Comparison of ENCODE assay signal across 1 cellular context in the genomic region with DNA sequence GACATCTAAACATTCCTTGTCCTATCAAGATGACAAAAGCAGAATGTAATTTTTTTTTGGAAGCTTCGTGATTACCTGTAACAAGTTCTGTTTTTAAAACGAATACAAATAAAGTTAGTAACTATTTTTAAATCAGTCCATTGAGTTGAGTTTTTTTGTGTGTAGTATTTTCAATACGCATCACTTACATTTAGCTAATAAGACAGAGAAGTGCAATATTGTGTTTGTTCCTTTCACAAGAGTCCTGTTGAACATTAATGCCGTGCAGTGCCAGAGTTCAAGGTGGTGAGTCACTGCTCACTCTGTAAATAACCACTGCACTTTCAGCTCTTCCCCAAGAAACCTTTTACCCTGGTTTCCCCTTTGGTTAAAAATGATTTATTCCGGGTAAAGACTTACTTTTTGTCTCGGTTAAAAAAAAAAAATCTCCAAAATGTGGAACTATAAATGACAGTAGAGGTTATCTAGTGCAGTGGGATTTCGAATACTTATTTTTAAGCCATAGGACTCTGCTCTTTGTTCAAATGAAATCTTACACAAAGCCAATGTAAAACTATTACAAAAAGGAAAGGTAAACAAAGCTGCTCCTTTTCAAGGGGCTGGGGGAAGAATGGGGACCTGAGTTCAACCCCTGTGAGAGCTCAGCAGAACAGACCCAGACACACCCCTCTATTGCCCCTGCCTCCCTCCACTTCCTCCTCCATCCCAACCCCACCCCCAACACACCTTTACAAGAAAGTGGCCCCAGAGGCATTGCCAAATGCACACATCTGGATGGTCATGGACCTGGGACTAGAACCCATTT.
A peak's percentile ranks its signal among the peaks of the same experiment; 100 is the strongest.
TF ChIP-seq lines count a peak whose summit lies in the region.

No MANE protein-coding gene starts in this region.

TF ChIP-seq in HepG2, 621 proteins besides CTCF, POLR2A, EP300 and RAD21 (continued from another document and continues in another):
- TF ChIP-seq ZNF468 (CRISPR knock-in tag; IDR thresholded peaks at IDR 0.05) (no peak), KLF9 (CRISPR knock-in tag; IDR thresholded peaks at IDR 0.05; ENCODE audit: low read depth) (no peak), FOXK1 (CRISPR knock-in tag; IDR thresholded peaks at IDR 0.05; ENCODE audit: borderline replicate concordance, low read depth) (peak; percentile 45; the same call in 1 of the 2 replicates), FOXC1 (CRISPR knock-in tag; IDR thresholded peaks at IDR 0.05; ENCODE audit: borderline replicate concordance) (no peak), ZNF17 (CRISPR knock-in tag; IDR thresholded peaks at IDR 0.05) (no peak), KDM6A (CRISPR knock-in tag; IDR thresholded peaks at IDR 0.05; ENCODE audit: low read depth) (peak; percentile 92), NFKBIZ (CRISPR knock-in tag; IDR thresholded peaks at IDR 0.05) (no peak), KDM3A (CRISPR knock-in tag; IDR thresholded peaks at IDR 0.05; ENCODE audit: low read depth) (0 out of 2 replicates have a peak, but pooled peaks have one; percentile 28), ZNF205 (CRISPR knock-in tag; IDR thresholded peaks at IDR 0.05) (peak; percentile 39; the same call in 1 of the 2 replicates), NR0B2 (CRISPR knock-in tag; IDR thresholded peaks at IDR 0.05) (no peak), PHF5A (CRISPR knock-in tag; IDR thresholded peaks at IDR 0.05; ENCODE audit: low read depth, unreplicated experiment) (peak; percentile 39), ZKSCAN5 (CRISPR knock-in tag; IDR thresholded peaks at IDR 0.05) (no peak), KLF13 (CRISPR knock-in tag; IDR thresholded peaks at IDR 0.05) (no peak), TBX3 (IDR thresholded peaks at IDR 0.05; ENCODE audit: borderline replicate concordance) (peak; percentile 47; the same call in 1 of the 2 replicates), STAG1 (CRISPR knock-in tag; IDR thresholded peaks at IDR 0.05) (no peak), MYNN (CRISPR knock-in tag; IDR thresholded peaks at IDR 0.05; ENCODE audit: low read depth) (no peak), SOX5 (CRISPR knock-in tag; IDR thresholded peaks at IDR 0.05; ENCODE audit: borderline replicate concordance) (peak; percentile 78), THAP11 (CRISPR knock-in tag; IDR thresholded peaks at IDR 0.05) (peak; percentile 58), MED1 (CRISPR knock-in tag; IDR thresholded peaks at IDR 0.05) (peak; percentile 76; the same call in 1 of the 2 replicates), ISL2 (CRISPR knock-in tag; IDR thresholded peaks at IDR 0.05) (peak; percentile 81), MEIS1 (CRISPR knock-in tag; IDR thresholded peaks at IDR 0.05; ENCODE audit: borderline replicate concordance) (no peak), GATAD1 (CRISPR knock-in tag; IDR thresholded peaks at IDR 0.05) (peak; percentile 22; the same call in 1 of the 2 replicates), HMG20B (CRISPR knock-in tag; conservative IDR thresholded peaks at IDR 0.05) (peak; percentile 52; the same call in 1 of the 2 replicates), ZNF331 (CRISPR knock-in tag; IDR thresholded peaks at IDR 0.05) (peak; percentile 43; the same call in 1 of the 2 replicates), ZNF567 (CRISPR knock-in tag; IDR thresholded peaks at IDR 0.05; ENCODE audit: borderline replicate concordance) (no peak), RBFOX2 (IDR thresholded peaks at IDR 0.05; ENCODE audit: low read depth, low read length) (peak; percentile 32; the same call in 1 of the 2 replicates), MXD4 (CRISPR knock-in tag; IDR thresholded peaks at IDR 0.05) (no peak), ZEB1 (IDR thresholded peaks at IDR 0.05; ENCODE audit: insufficient replicate concordance, low read depth) (peak; percentile 59), IRX3 (CRISPR knock-in tag; IDR thresholded peaks at IDR 0.05; ENCODE audit: borderline replicate concordance, low read depth) (no peak), ZNF607 (CRISPR knock-in tag; IDR thresholded peaks at IDR 0.05; ENCODE audit: borderline replicate concordance) (no peak; the same call in 1 of the 2 replicates), SRSF9 (IDR thresholded peaks at IDR 0.05; ENCODE audit: borderline replicate concordance, insufficient read depth, low read depth, low read length, poor library complexity, severe bottlenecking) (no peak), ZNF441 (CRISPR knock-in tag; IDR thresholded peaks at IDR 0.05; ENCODE audit: borderline replicate concordance) (no peak), TBP (CRISPR knock-in tag; IDR thresholded peaks at IDR 0.05) (no peak), CREB1 (IDR thresholded peaks at IDR 0.05) (0 out of 2 replicates have a peak, but pooled peaks have one; percentile 16), CREB1 (CRISPR knock-in tag; IDR thresholded peaks at IDR 0.05) (peak; percentile 63), PITX1 (CRISPR knock-in tag; IDR thresholded peaks at IDR 0.05) (peak; percentile 59; the same call in 1 of the 2 replicates), BORCS8-MEF2B (CRISPR knock-in tag; IDR thresholded peaks at IDR 0.05) (no peak), SMAD9 (CRISPR knock-in tag; IDR thresholded peaks at IDR 0.05) (no peak), MAFF (IDR thresholded peaks at IDR 0.05; ENCODE audit: low read depth, low read length) (no peak), MTF1 (CRISPR knock-in tag; IDR thresholded peaks at IDR 0.05) (no peak), DDIT3 (CRISPR knock-in tag; IDR thresholded peaks at IDR 0.05) (no peak), ZBTB10 (CRISPR knock-in tag; IDR thresholded peaks at IDR 0.05; ENCODE audit: borderline replicate concordance) (no peak), IRF2 (CRISPR knock-in tag; IDR thresholded peaks at IDR 0.05) (peak; percentile 26; the same call in 1 of the 2 replicates), ZSCAN22 (CRISPR knock-in tag; IDR thresholded peaks at IDR 0.05) (no peak), ZNF20 (CRISPR knock-in tag; IDR thresholded peaks at IDR 0.05) (no peak), ARID5B (CRISPR knock-in tag; IDR thresholded peaks at IDR 0.05) (peak; percentile 97)
- TF ChIP-seq, protein P1, sequence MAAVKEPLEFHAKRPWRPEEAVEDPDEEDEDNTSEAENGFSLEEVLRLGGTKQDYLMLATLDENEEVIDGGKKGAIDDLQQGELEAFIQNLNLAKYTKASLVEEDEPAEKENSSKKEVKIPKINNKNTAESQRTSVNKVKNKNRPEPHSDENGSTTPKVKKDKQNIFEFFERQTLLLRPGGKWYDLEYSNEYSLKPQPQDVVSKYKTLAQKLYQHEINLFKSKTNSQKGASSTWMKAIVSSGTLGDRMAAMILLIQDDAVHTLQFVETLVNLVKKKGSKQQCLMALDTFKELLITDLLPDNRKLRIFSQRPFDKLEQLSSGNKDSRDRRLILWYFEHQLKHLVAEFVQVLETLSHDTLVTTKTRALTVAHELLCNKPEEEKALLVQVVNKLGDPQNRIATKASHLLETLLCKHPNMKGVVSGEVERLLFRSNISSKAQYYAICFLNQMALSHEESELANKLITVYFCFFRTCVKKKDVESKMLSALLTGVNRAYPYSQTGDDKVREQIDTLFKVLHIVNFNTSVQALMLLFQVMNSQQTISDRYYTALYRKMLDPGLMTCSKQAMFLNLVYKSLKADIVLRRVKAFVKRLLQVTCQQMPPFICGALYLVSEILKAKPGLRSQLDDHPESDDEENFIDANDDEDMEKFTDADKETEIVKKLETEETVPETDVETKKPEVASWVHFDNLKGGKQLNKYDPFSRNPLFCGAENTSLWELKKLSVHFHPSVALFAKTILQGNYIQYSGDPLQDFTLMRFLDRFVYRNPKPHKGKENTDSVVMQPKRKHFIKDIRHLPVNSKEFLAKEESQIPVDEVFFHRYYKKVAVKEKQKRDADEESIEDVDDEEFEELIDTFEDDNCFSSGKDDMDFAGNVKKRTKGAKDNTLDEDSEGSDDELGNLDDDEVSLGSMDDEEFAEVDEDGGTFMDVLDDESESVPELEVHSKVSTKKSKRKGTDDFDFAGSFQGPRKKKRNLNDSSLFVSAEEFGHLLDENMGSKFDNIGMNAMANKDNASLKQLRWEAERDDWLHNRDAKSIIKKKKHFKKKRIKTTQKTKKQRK (IDR thresholded peaks at IDR 0.05; ENCODE audit: low read length): no peak
- TF ChIP-seq, protein P2, sequence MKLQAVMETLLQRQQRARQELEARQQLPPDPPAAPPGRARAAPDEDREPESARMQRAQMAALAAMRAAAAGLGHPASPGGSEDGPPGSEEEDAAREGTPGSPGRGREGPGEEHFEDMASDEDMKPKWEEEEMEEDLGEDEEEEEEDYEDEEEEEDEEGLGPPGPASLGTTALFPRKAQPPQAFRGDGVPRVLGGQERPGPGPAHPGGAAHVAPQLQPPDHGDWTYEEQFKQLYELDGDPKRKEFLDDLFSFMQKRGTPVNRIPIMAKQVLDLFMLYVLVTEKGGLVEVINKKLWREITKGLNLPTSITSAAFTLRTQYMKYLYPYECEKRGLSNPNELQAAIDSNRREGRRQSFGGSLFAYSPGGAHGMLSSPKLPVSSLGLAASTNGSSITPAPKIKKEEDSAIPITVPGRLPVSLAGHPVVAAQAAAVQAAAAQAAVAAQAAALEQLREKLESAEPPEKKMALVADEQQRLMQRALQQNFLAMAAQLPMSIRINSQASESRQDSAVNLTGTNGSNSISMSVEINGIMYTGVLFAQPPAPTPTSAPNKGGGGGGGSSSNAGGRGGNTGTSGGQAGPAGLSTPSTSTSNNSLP (IDR thresholded peaks at IDR 0.05; ENCODE audit: low read depth, low read length): peak; percentile 60; the same call in 1 of the 2 replicates
- TF ChIP-seq, protein P3, sequence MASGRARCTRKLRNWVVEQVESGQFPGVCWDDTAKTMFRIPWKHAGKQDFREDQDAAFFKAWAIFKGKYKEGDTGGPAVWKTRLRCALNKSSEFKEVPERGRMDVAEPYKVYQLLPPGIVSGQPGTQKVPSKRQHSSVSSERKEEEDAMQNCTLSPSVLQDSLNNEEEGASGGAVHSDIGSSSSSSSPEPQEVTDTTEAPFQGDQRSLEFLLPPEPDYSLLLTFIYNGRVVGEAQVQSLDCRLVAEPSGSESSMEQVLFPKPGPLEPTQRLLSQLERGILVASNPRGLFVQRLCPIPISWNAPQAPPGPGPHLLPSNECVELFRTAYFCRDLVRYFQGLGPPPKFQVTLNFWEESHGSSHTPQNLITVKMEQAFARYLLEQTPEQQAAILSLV (CRISPR knock-in tag; IDR thresholded peaks at IDR 0.05; ENCODE audit: borderline replicate concordance): no peak
- TF ChIP-seq, protein P4, sequence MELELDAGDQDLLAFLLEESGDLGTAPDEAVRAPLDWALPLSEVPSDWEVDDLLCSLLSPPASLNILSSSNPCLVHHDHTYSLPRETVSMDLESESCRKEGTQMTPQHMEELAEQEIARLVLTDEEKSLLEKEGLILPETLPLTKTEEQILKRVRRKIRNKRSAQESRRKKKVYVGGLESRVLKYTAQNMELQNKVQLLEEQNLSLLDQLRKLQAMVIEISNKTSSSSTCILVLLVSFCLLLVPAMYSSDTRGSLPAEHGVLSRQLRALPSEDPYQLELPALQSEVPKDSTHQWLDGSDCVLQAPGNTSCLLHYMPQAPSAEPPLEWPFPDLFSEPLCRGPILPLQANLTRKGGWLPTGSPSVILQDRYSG (CRISPR knock-in tag; IDR thresholded peaks at IDR 0.05): no peak
